1 cellular context compared by ENCODE assay signal in genomic region chr20:1001981-1002681, GRCh38.
TF ChIP-seq lines count a peak whose summit lies in the region.

Gene RSPO4 (minus strand): TSS chr20:1002311. CDS start chr20:1002164, 147 bp downstream.

TF ChIP-seq in K562, 482 proteins besides CTCF, POLR2A, EP300 and RAD21 (continued from another document):
- no peak for TF ChIP-seq ZNF318 (IDR thresholded peaks at IDR 0.05; ENCODE audit: borderline replicate concordance in 1 of 2, low read depth in 1 of 2)
- no peak for TF ChIP-seq RBM39 (optimal IDR thresholded peaks at IDR 0.05; ENCODE audit: low read depth, low read length)
- no peak for TF ChIP-seq FOXK2 (conservative IDR thresholded peaks at IDR 0.05 in 1 of 2, IDR thresholded peaks at IDR 0.05 in 1 of 2; ENCODE audit: low read depth in 2 of 2)
- TF ChIP-seq CBFB (CRISPR knock-in tag; IDR thresholded peaks at IDR 0.05) = no peak
- no peak for TF ChIP-seq PPARD (CRISPR knock-in tag; IDR thresholded peaks at IDR 0.05)
- no peak for TF ChIP-seq ZNF316 (IDR thresholded peaks at IDR 0.05)
- TF ChIP-seq THAP12 (CRISPR knock-in tag; IDR thresholded peaks at IDR 0.05) = no peak
- TF ChIP-seq SMAD3 (CRISPR knock-in tag; conservative IDR thresholded peaks at IDR 0.05) = no peak
- TF ChIP-seq PRDM10 (IDR thresholded peaks at IDR 0.05; ENCODE audit: partially characterized antibody) = no peak
- TF ChIP-seq RFX1 (IDR thresholded peaks at IDR 0.05) = no peak
- TF ChIP-seq HDAC8 (tag; IDR thresholded peaks at IDR 0.05) = no peak
- TF ChIP-seq SMARCB1 (IDR thresholded peaks at IDR 0.05; ENCODE audit: insufficient read length, low read depth) = no peak
- no peak for TF ChIP-seq NELFE (IDR thresholded peaks at IDR 0.05; ENCODE audit: insufficient read depth, insufficient read length)
- no peak for TF ChIP-seq ZNF655 (CRISPR knock-in tag; IDR thresholded peaks at IDR 0.05)
